ENCODE assay signal across 8 cellular contexts in genomic region chr1:29121951-29122661, GRCh38. TPM values are rescaled to one million over a fixed set of nuclear protein-coding genes. Genes with fewer than 3 reads are reported as not detected.
DNase-seq lines count a peak whose midpoint lies in the region; ATAC-seq, FAIRE-seq and TF ChIP-seq lines count a peak whose summit lies in the region.

No MANE protein-coding gene starts in this region.

- H2AFZ ChIP-seq in astrocyte (ENCODE audit: low read depth, low read length) = peak overlapping the region; percentile 84

- no peaks in the 10 kb centered on the region for H3K9me3 Mint-ChIP-seq in astrocyte (ENCODE audit: unreplicated experiment)
- no peaks in the 10 kb centered on the region for H3K9me3 Mint-ChIP-seq in stimulated activated naive CD8-positive, alpha-beta T cell treated with anti-CD3 and anti-CD28 coated beads, Interleukin-15, Interleukin-2, amounts not matched to agents 100 ng/mL and 50 ng/mL, for 24 hours

- H3K27ac ChIP-seq in astrocyte (ENCODE audit: low read depth, low read length) = peak overlapping the region; percentile 66

- H3K9ac ChIP-seq in astrocyte (ENCODE audit: low read length) = peak overlapping the region; percentile 93

- DNase-seq in NCI-H82 (lab: John Stamatoyannopoulos, UW) (peak; percentile 62), NCI-H82 treated with DMSO at 0.1 percent for 48 hours (lab: John Stamatoyannopoulos, UW; ENCODE audit: unreplicated experiment) (no peak), astrocyte (ENCODE audit: low read depth) (no peak), iPS-NIHi11 (ENCODE audit: low spot score) (peak; percentile 60), NCI-H2029 (lab: John Stamatoyannopoulos, UW) (no peak), urothelium cell line (ENCODE audit: low spot score) (no peak)

- no peaks in the 10 kb centered on the region for H3K27me3 ChIP-seq in astrocyte (ENCODE audit: insufficient read depth, low read length)

- peak overlapping the region; percentile 98 for H3K4me2 ChIP-seq in astrocyte (ENCODE audit: low read length)

- H3K4me3 ChIP-seq in astrocyte (ENCODE audit: insufficient read depth, low read depth, low read length) = peak overlapping the region; percentile 57

- H3K36me3 ChIP-seq in astrocyte (ENCODE audit: insufficient read depth, low read length) = no peaks in the 10 kb centered on the region

- no peaks in the 10 kb centered on the region for H3K4me1 Mint-ChIP-seq in astrocyte (ENCODE audit: low read depth, unreplicated experiment)
- H3K4me1 Mint-ChIP-seq in stimulated activated naive CD8-positive, alpha-beta T cell treated with anti-CD3 and anti-CD28 coated beads, Interleukin-15, Interleukin-2, amounts not matched to agents 100 ng/mL and 50 ng/mL, for 24 hours (ENCODE audit: low read depth) = peaks cover 9% of the 10 kb centered on the region

- H3K36me3 Mint-ChIP-seq in astrocyte (ENCODE audit: low read depth, unreplicated experiment) = peaks cover 6% of the 10 kb centered on the region
- H3K36me3 Mint-ChIP-seq in stimulated activated naive CD8-positive, alpha-beta T cell treated with anti-CD3 and anti-CD28 coated beads, Interleukin-15, Interleukin-2, amounts not matched to agents 100 ng/mL and 50 ng/mL, for 24 hours (ENCODE audit: low read depth) = peaks cover 19% of the 10 kb centered on the region

- no peaks in the 10 kb centered on the region for H3K79me2 ChIP-seq in astrocyte (ENCODE audit: insufficient read depth, low read length)

- no peak for FAIRE-seq in astrocyte (lab: Jason Lieb, UNC)
- no peak for FAIRE-seq in urothelium cell line (lab: Jason Lieb, UNC)

- peak overlapping the region; percentile 62 for H3K4me3 Mint-ChIP-seq in astrocyte (ENCODE audit: unreplicated experiment)
- peak overlapping the region; percentile 76 for H3K4me3 Mint-ChIP-seq in stimulated activated naive CD8-positive, alpha-beta T cell treated with anti-CD3 and anti-CD28 coated beads, Interleukin-15, Interleukin-2, amounts not matched to agents 100 ng/mL and 50 ng/mL, for 24 hours

- H3K9me3 ChIP-seq in astrocyte (ENCODE audit: insufficient read depth, low read depth, low read length) = no peaks in the 10 kb centered on the region

- ATAC-seq in HG03432 (IDR thresholded peaks at IDR 0.05; ENCODE audit: unreplicated experiment) = no peak

- H3K27me3 Mint-ChIP-seq in astrocyte (ENCODE audit: low read depth, unreplicated experiment) = peaks cover 4% of the 10 kb centered on the region
- H3K27me3 Mint-ChIP-seq in stimulated activated naive CD8-positive, alpha-beta T cell treated with anti-CD3 and anti-CD28 coated beads, Interleukin-15, Interleukin-2, amounts not matched to agents 100 ng/mL and 50 ng/mL, for 24 hours = peaks cover 13% of the 10 kb centered on the region

- H3K27ac Mint-ChIP-seq in astrocyte (ENCODE audit: unreplicated experiment) = no peak overlapping the region
- H3K27ac Mint-ChIP-seq in stimulated activated naive CD8-positive, alpha-beta T cell treated with anti-CD3 and anti-CD28 coated beads, Interleukin-15, Interleukin-2, amounts not matched to agents 100 ng/mL and 50 ng/mL, for 24 hours = no peak overlapping the region

- no peak for TF ChIP-seq CTCF in astrocyte (IDR thresholded peaks at IDR 0.05; ENCODE audit: insufficient read depth, low read depth, low read length)

- H4K20me1 ChIP-seq in astrocyte (ENCODE audit: insufficient read depth, low read length) = peaks cover 14% of the 10 kb centered on the region

- peaks cover 22% of the 10 kb centered on the region for H3K4me1 ChIP-seq in astrocyte (ENCODE audit: insufficient read depth, low read length)

RNA-seq across cellular contexts. Expression of gene TMEM200B, which starts 1.6 kb away (rescaled TPM):
- total RNA-seq in astrocyte = 3.6 and 4.7 TPM in 2 replicates

RNA-seq across cellular contexts. Expression of gene SRSF4, which starts 59.6 kb away (rescaled TPM):
- 48.2 and 52.6 TPM in 2 replicates for total RNA-seq in astrocyte

Comparison
In these comparisons a context has a peak if more than half of its experiments do, and no peak if none do; other contexts are left out.
1. DNase-seq: peak in NCI-H82 (single experiment) and iPS-NIHi11 (single experiment); none in NCI-H82 treated with DMSO at 0.1 percent for 48 hours (single experiment), astrocyte (single experiment), NCI-H2029 (single experiment) and urothelium cell line (single experiment).